Comparison of ENCODE assay signal across 1 cellular context in genomic region chr3:195200010-195200822, GRCh38.
TF ChIP-seq lines count a peak whose summit lies in the region.

No MANE protein-coding gene starts in this region.

TF ChIP-seq in HepG2, 621 proteins besides CTCF, POLR2A, EP300 and RAD21 (continued from another document):
- TF ChIP-seq ARID5B (CRISPR knock-in tag; IDR thresholded peaks at IDR 0.05) (peak; percentile 26; the same call in 1 of the 2 replicates), ZNF180 (CRISPR knock-in tag; IDR thresholded peaks at IDR 0.05; ENCODE audit: borderline replicate concordance, low read depth) (no peak), TARDBP (CRISPR knock-in tag; IDR thresholded peaks at IDR 0.05) (no peak), ZNF101 (CRISPR knock-in tag; IDR thresholded peaks at IDR 0.05; ENCODE audit: borderline replicate concordance, low read depth) (no peak), ZNF816 (CRISPR knock-in tag; IDR thresholded peaks at IDR 0.05; ENCODE audit: borderline replicate concordance) (no peak), DPF2 (CRISPR knock-in tag; IDR thresholded peaks at IDR 0.05; ENCODE audit: borderline replicate concordance, low read depth) (no peak), ARID2 (CRISPR knock-in tag; IDR thresholded peaks at IDR 0.05; ENCODE audit: borderline replicate concordance) (no peak), ARHGAP35 (CRISPR knock-in tag; IDR thresholded peaks at IDR 0.05; ENCODE audit: borderline replicate concordance) (no peak), HES4 (CRISPR knock-in tag; IDR thresholded peaks at IDR 0.05; ENCODE audit: borderline replicate concordance) (no peak), ZNF839 (CRISPR knock-in tag; IDR thresholded peaks at IDR 0.05; ENCODE audit: borderline replicate concordance) (no peak), MED8 (CRISPR knock-in tag; IDR thresholded peaks at IDR 0.05; ENCODE audit: insufficient replicate concordance) (no peak), ZFY (CRISPR knock-in tag; IDR thresholded peaks at IDR 0.05) (peak; percentile 21; the same call in 1 of the 2 replicates), RORA (CRISPR knock-in tag; IDR thresholded peaks at IDR 0.05) (no peak), PAF1 (CRISPR knock-in tag; IDR thresholded peaks at IDR 0.05) (no peak), ZSCAN12 (CRISPR knock-in tag; IDR thresholded peaks at IDR 0.05) (no peak), ZNF431 (CRISPR knock-in tag; IDR thresholded peaks at IDR 0.05; ENCODE audit: borderline replicate concordance, low read depth) (no peak), TOPORS (CRISPR knock-in tag; IDR thresholded peaks at IDR 0.05) (0 out of 2 replicates have a peak, but pooled peaks have one; percentile 23), ZNF441 (CRISPR knock-in tag; IDR thresholded peaks at IDR 0.05; ENCODE audit: borderline replicate concordance) (no peak), ZNF607 (CRISPR knock-in tag; IDR thresholded peaks at IDR 0.05; ENCODE audit: borderline replicate concordance) (0 out of 2 replicates have a peak, but pooled peaks have one; percentile 41), RBFOX2 (IDR thresholded peaks at IDR 0.05; ENCODE audit: low read depth, low read length) (no peak), SALL1 (CRISPR knock-in tag; IDR thresholded peaks at IDR 0.05) (peak; percentile 38; the same call in 1 of the 2 replicates), ZNF841 (CRISPR knock-in tag; IDR thresholded peaks at IDR 0.05; ENCODE audit: borderline replicate concordance) (no peak), ZBTB7A (CRISPR knock-in tag; IDR thresholded peaks at IDR 0.05) (no peak), ZNF382 (CRISPR knock-in tag; IDR thresholded peaks at IDR 0.05; ENCODE audit: borderline replicate concordance) (no peak), MED13 (CRISPR knock-in tag; IDR thresholded peaks at IDR 0.05) (no peak), ZMYM2 (CRISPR knock-in tag; IDR thresholded peaks at IDR 0.05) (0 out of 2 replicates have a peak, but pooled peaks have one; percentile 41), ZNF512 (CRISPR knock-in tag; IDR thresholded peaks at IDR 0.05) (no peak), HMG20B (CRISPR knock-in tag; conservative IDR thresholded peaks at IDR 0.05) (no peak), ZNF530 (CRISPR knock-in tag; IDR thresholded peaks at IDR 0.05; ENCODE audit: low read depth) (no peak), PTBP1 (IDR thresholded peaks at IDR 0.05; ENCODE audit: low read depth, low read length, poor library complexity, severe bottlenecking) (no peak), KDM3A (CRISPR knock-in tag; IDR thresholded peaks at IDR 0.05; ENCODE audit: low read depth) (no peak), ZBTB38 (CRISPR knock-in tag; IDR thresholded peaks at IDR 0.05) (peak; percentile 97), BORCS8-MEF2B (CRISPR knock-in tag; IDR thresholded peaks at IDR 0.05) (no peak), ZNF713 (CRISPR knock-in tag; IDR thresholded peaks at IDR 0.05) (no peak), ETV5 (CRISPR knock-in tag; IDR thresholded peaks at IDR 0.05; ENCODE audit: borderline replicate concordance) (peak; percentile 32; the same call in 1 of the 2 replicates), ATF7 (IDR thresholded peaks at IDR 0.05) (no peak), ATF7 (CRISPR knock-in tag; IDR thresholded peaks at IDR 0.05) (no peak), TMF1 (CRISPR knock-in tag; IDR thresholded peaks at IDR 0.05; ENCODE audit: low read depth) (no peak)
- TF ChIP-seq, protein P1, sequence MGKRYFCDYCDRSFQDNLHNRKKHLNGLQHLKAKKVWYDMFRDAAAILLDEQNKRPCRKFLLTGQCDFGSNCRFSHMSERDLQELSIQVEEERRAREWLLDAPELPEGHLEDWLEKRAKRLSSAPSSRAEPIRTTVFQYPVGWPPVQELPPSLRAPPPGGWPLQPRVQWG (CRISPR knock-in tag; IDR thresholded peaks at IDR 0.05; ENCODE audit: borderline replicate concordance, low read depth): no peak
- TF ChIP-seq, protein P2, sequence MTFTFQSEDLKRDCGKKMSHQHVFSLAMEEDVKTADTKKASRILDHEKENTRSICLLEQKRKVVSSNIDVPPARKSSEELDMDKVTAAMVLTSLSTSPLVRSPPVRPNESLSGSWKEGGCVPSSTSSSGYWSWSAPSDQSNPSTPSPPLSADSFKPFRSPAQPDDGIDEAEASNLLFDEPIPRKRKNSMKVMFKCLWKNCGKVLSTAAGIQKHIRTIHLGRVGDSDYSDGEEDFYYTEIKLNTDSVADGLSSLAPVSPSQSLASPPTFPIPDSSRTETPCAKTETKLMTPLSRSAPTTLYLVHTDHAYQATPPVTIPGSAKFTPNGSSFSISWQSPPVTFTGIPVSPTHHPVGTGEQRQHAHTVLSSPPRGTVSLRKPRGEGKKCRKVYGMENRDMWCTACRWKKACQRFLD (CRISPR knock-in tag; IDR thresholded peaks at IDR 0.05; ENCODE audit: borderline replicate concordance): no peak
- TF ChIP-seq, protein P3, sequence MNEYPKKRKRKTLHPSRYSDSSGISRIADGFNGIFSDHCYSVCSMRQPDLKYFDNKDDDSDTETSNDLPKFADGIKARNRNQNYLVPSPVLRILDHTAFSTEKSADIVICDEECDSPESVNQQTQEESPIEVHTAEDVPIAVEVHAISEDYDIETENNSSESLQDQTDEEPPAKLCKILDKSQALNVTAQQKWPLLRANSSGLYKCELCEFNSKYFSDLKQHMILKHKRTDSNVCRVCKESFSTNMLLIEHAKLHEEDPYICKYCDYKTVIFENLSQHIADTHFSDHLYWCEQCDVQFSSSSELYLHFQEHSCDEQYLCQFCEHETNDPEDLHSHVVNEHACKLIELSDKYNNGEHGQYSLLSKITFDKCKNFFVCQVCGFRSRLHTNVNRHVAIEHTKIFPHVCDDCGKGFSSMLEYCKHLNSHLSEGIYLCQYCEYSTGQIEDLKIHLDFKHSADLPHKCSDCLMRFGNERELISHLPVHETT (CRISPR knock-in tag; conservative IDR thresholded peaks at IDR 0.05): no peak
- TF ChIP-seq, protein P4, sequence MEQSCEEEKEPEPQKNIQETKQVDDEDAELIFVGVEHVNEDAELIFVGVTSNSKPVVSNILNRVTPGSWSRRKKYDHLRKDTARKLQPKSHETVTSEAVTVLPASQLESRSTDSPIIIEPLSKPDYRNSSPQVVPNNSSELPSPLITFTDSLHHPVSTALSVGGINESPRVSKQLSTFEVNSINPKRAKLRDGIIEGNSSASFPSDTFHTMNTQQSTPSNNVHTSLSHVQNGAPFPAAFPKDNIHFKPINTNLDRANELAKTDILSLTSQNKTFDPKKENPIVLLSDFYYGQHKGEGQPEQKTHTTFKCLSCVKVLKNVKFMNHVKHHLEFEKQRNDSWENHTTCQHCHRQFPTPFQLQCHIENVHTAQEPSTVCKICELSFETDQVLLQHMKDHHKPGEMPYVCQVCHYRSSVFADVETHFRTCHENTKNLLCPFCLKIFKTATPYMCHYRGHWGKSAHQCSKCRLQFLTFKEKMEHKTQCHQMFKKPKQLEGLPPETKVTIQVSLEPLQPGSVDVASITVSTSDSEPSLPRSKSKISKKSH (CRISPR knock-in tag; IDR thresholded peaks at IDR 0.05; ENCODE audit: borderline replicate concordance): no peak
- TF ChIP-seq, protein P5, sequence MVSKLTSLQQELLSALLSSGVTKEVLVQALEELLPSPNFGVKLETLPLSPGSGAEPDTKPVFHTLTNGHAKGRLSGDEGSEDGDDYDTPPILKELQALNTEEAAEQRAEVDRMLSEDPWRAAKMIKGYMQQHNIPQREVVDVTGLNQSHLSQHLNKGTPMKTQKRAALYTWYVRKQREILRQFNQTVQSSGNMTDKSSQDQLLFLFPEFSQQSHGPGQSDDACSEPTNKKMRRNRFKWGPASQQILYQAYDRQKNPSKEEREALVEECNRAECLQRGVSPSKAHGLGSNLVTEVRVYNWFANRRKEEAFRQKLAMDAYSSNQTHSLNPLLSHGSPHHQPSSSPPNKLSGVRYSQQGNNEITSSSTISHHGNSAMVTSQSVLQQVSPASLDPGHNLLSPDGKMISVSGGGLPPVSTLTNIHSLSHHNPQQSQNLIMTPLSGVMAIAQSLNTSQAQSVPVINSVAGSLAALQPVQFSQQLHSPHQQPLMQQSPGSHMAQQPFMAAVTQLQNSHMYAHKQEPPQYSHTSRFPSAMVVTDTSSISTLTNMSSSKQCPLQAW (CRISPR knock-in tag; IDR thresholded peaks at IDR 0.05): no peak; the same call in 1 of the 2 replicates
